7 cellular contexts compared by ENCODE assay signal in the genomic region with DNA sequence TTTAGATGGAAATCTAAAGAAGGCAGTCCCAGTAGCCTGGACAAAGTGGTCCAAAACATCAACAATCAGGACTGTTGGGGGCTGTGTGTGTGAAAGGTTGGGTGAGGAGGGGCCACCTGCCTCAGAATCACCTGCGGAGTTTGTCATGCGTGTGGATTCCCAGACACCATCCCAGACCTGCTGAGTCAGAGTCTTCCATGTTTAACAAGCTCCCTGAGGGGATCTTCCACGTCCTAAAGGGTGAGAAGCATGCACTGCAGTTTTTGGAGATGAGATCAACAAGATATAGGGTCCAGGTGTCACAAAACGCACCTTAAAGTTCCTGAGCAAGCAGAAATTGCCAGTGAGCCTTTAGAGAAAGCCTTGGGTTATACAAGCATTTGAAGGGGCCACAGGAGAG.
"Had no signal": no experiment of that assay in that cellular context is flagged by ENCODE, and none has a peak within 500 bp of the region (broad histone marks: within the 10 kb centered on the region; RNA-seq: fewer than 3 reads in every experiment).

No MANE protein-coding gene starts in this region.

- H3K36me3 ChIP-seq: HAP-1 had no signal

- H3K9me3 ChIP-seq: HAP-1 had no signal

- H3K4me1 ChIP-seq: HAP-1 had no signal

- DNase-seq: GM23248, GOT3, H7, HFFc6, KBM-7 had no signal

- H2AFZ ChIP-seq: GM23248 had no signal

- H3K4me3 ChIP-seq: GM23248, HAP-1 had no signal

- H3K9ac ChIP-seq: GM23248 had no signal

- H3K27ac ChIP-seq: GM23248, HL-60 had no signal
